Comparison of ENCODE assay signal across 20 cellular contexts in genomic region chr3:193974591-193974990, GRCh38.
DNase-seq lines count a peak whose midpoint lies in the region; ATAC-seq, FAIRE-seq and TF ChIP-seq lines count a peak whose summit lies in the region.
"Had no signal": no experiment of that assay in that cellular context is flagged by ENCODE, and none has a peak within 500 bp of the region (broad histone marks: within the 10 kb centered on the region; RNA-seq: fewer than 3 reads in every experiment).

No MANE protein-coding gene starts in this region.

- H4K20me1 ChIP-seq in HepG2 (ENCODE audit: insufficient read depth, low read length) = no peaks in the 10 kb centered on the region

- TF ChIP-seq POLR2A in HepG2 (IDR thresholded peaks at IDR 0.05; ENCODE audit: insufficient read depth in 1 of 2, low read depth in 2 of 2, low read length in 2 of 2) (no peak), right lobe of liver (IDR thresholded peaks at IDR 0.05) (no peak), breast epithelium (IDR thresholded peaks at IDR 0.05) (no peak)

- H3K4me2 ChIP-seq in HepG2 (ENCODE audit: low read depth, low read length) = peak overlapping the region; percentile 46; the same call in 1 of the 2 replicates

- peaks cover 7% of the 10 kb centered on the region for H3K27me3 Mint-ChIP-seq in endothelial cell (ENCODE audit: unreplicated experiment)
- peaks cover 34% of the 10 kb centered on the region for H3K27me3 Mint-ChIP-seq in nephron progenitor cell (ENCODE audit: low read depth, poor library complexity)

- intact Hi-C loops in HepG2 (cut with micrococcal nuclease; ENCODE audit: unreplicated experiment) = no loop called here
- intact Hi-C loops in right lobe of liver (cut with DNase I) = no loop called here
- intact Hi-C loops in breast epithelium (cut with DNase I; ENCODE audit: low total_unique reads) = no loop called here

- H3K36me3 Mint-ChIP-seq in endothelial cell (ENCODE audit: low read depth, unreplicated experiment) = no peaks in the 10 kb centered on the region
- H3K36me3 Mint-ChIP-seq in nephron progenitor cell (ENCODE audit: low read depth) = no peaks in the 10 kb centered on the region

- no peaks in the 10 kb centered on the region for H3K9me3 ChIP-seq in HepG2 (ENCODE audit: low read length)
- no peaks in the 10 kb centered on the region for H3K9me3 ChIP-seq in right lobe of liver
- no peaks in the 10 kb centered on the region for H3K9me3 ChIP-seq in breast epithelium
- H3K9me3 ChIP-seq: BE2C had no signal

- H3K4me1 ChIP-seq in HepG2 (ENCODE audit: insufficient read depth, low read length) = peaks cover 30% of the 10 kb centered on the region
- H3K4me1 ChIP-seq in right lobe of liver = peaks cover 0 to 11% (median 2%) of the 10 kb centered on the region in 4 donors
- no peaks in the 10 kb centered on the region for H3K4me1 ChIP-seq in breast epithelium
- H3K4me1 ChIP-seq: BE2C had no signal

- H3K4me1 Mint-ChIP-seq in endothelial cell (ENCODE audit: unreplicated experiment) (peaks cover 44% of the 10 kb centered on the region), nephron progenitor cell (peaks cover 73% of the 10 kb centered on the region)

- POLR2A ChIA-PET in HepG2 (lab: Yijun Ruan, JAX) = no interaction called here

- no peaks in the 10 kb centered on the region for H3K79me2 ChIP-seq in HepG2 (ENCODE audit: insufficient read depth, low read length)

- CTCF ChIA-PET in HepG2 (lab: Yijun Ruan, JAX; ENCODE audit: low intra/inter-chr PET ratio, low total read pairs) = no interaction called here

- in situ Hi-C loops in HepG2 (cut with HindIII; ENCODE audit: extremely low pct_ligation_motif_present, low pct_unique_long_range_greater_than_20kb) = no loop called here

- no peak overlapping the region for H3K4me3 Mint-ChIP-seq in endothelial cell (ENCODE audit: unreplicated experiment)
- H3K4me3 Mint-ChIP-seq in nephron progenitor cell = peak overlapping the region; percentile 70

- H3K4me3 ChIP-seq in HepG2 (replicated peaks in 1 of 3; ENCODE audit: insufficient read depth in 1 of 3, low read depth in 2 of 3, low read length in 3 of 3) (peak overlapping the region in 1 of 3 experiments; percentile 41; a peak in 1 of 6 replicates), right lobe of liver (no peak overlapping the region), breast epithelium (no peak overlapping the region)
- H3K4me3 ChIP-seq: GM12878, skin epidermis had no signal

- no peak overlapping the region for H3K9ac ChIP-seq in HepG2 (ENCODE audit: insufficient read depth, low read depth, low read length)

- H3K9me3 Mint-ChIP-seq in endothelial cell (ENCODE audit: unreplicated experiment) (no peaks in the 10 kb centered on the region), nephron progenitor cell (no peaks in the 10 kb centered on the region)

- H3K27me3 ChIP-seq in HepG2 (ENCODE audit: control insufficient read depth in 1 of 2, insufficient read depth in 2 of 2, low read length in 2 of 2) (peaks cover 4 to 51% of the 10 kb centered on the region in 2 experiments), right lobe of liver (no peaks in the 10 kb centered on the region), breast epithelium (no peaks in the 10 kb centered on the region)
- H3K27me3 ChIP-seq: BE2C had no signal

- WGBS in HepG2 (ENCODE audit: low lambda C conversion rate) = 10% methylated on average over 3 of the region's 12 CpGs
- 75% methylated on average over 8 of the region's 12 CpGs for WGBS in right lobe of liver (ENCODE audit: insufficient coverage, low coverage, low lambda C conversion rate, missing lambda C conversion rate)

- ATAC-seq in HepG2 = peak; percentile 29; the same call in 2 of the 3 replicates
- ATAC-seq in right lobe of liver = no peak
- no peak for ATAC-seq in HG03439 (IDR thresholded peaks at IDR 0.05; ENCODE audit: unreplicated experiment)
- ATAC-seq in HG03175 (IDR thresholded peaks at IDR 0.05; ENCODE audit: unreplicated experiment) = no peak
- ATAC-seq: GM12878, left colon had no signal

- H2AFZ ChIP-seq in HepG2 (ENCODE audit: low read length) = no peak overlapping the region

- FAIRE-seq in HepG2 (lab: Jason Lieb, UNC) = no peak
- FAIRE-seq: frontal cortex, GM12878 had no signal

- H3K27ac ChIP-seq in HepG2 (ENCODE audit: extremely low read length, insufficient read depth, low read length) = no peak overlapping the region
- no peak overlapping the region for H3K27ac ChIP-seq in right lobe of liver
- H3K27ac ChIP-seq in breast epithelium = no peak overlapping the region

- TF ChIP-seq EP300 in HepG2 (IDR thresholded peaks at IDR 0.05; ENCODE audit: low read depth in 2 of 2, low read length in 2 of 2) = no peak
- TF ChIP-seq EP300 in HepG2 (CRISPR knock-in tag; IDR thresholded peaks at IDR 0.05; ENCODE audit: borderline replicate concordance) = no peak

- TF ChIP-seq CTCF in HepG2 (CRISPR knock-in tag; IDR thresholded peaks at IDR 0.05) (no peak), right lobe of liver (IDR thresholded peaks at IDR 0.05) (no peak), endothelial cell (IDR thresholded peaks at IDR 0.05; ENCODE audit: unreplicated experiment) (no peak), nephron progenitor cell (IDR thresholded peaks at IDR 0.05) (no peak), breast epithelium (IDR thresholded peaks at IDR 0.05) (no peak)

- no peak for TF ChIP-seq RAD21 in HepG2 (CRISPR knock-in tag; IDR thresholded peaks at IDR 0.05)

- no peak for DNase-seq in HepG2 (ENCODE audit: low spot score)
- DNase-seq in right lobe of liver = no peak
- DNase-seq in endothelial cell (ENCODE audit: low spot score) = no peak
- DNase-seq in nephron progenitor cell = no peak
- no peak for DNase-seq in SIG-M5 (lab: John Stamatoyannopoulos, UW)
- DNase-seq in breast epithelium (ENCODE audit: low spot score in 2 of 2) = no peak
- DNase-seq: 8988T; activated CD4-positive, alpha-beta T cell treated with anti-CD3 and anti-CD28 coated beads for 4 hours; activated CD8-positive, alpha-beta memory T cell treated with anti-CD3 and anti-CD28 coated beads, Interleukin-2, amount 50 U/mL, for 4 hours; activated gamma-delta T cell; BE2C; GDM1; RPMI8226; stimulated activated CD8-positive, alpha-beta memory T cell treated with anti-CD3 and anti-CD28 coated beads, Interleukin-4, amount 100 ng/mL, for 48 hours had no signal

- peak overlapping the region; percentile 92 for H3K27ac Mint-ChIP-seq in endothelial cell (ENCODE audit: unreplicated experiment)
- H3K27ac Mint-ChIP-seq in nephron progenitor cell = peak overlapping the region; percentile 96

- BruUV-seq in HepG2 (replicated peaks; lab: Mats Ljungman, UMichigan) = no TSS peak

- no peaks in the 10 kb centered on the region for H3K36me3 ChIP-seq in HepG2 (replicated peaks in 1 of 2; ENCODE audit: control insufficient read depth in 1 of 2, insufficient read depth in 2 of 2, low read length in 2 of 2)
- H3K36me3 ChIP-seq in right lobe of liver = no peaks in the 10 kb centered on the region
- H3K36me3 ChIP-seq in breast epithelium = no peaks in the 10 kb centered on the region
- H3K36me3 ChIP-seq: BE2C had no signal

TF ChIP-seq in HepG2, 621 proteins besides CTCF, POLR2A, EP300 and RAD21:
- TF ChIP-seq TBL1XR1 (IDR thresholded peaks at IDR 0.05; ENCODE audit: borderline replicate concordance, low read length, partially characterized antibody) (no peak), DPF2 (CRISPR knock-in tag; IDR thresholded peaks at IDR 0.05; ENCODE audit: borderline replicate concordance, low read depth) (no peak), IKZF5 (CRISPR knock-in tag; IDR thresholded peaks at IDR 0.05) (no peak), CBX1 (IDR thresholded peaks at IDR 0.05; ENCODE audit: low read depth) (no peak), ZNF768 (CRISPR knock-in tag; IDR thresholded peaks at IDR 0.05) (no peak)
